Comparison of ENCODE assay signal across 30 cellular contexts in genomic region chr1:39791838-39792237, GRCh38. TPM values are rescaled to one million over a fixed set of nuclear protein-coding genes. Genes with fewer than 3 reads are reported as not detected.
"Had no signal": no experiment of that assay in that cellular context is flagged by ENCODE, and none has a peak within 500 bp of the region (broad histone marks: within the 10 kb centered on the region; RNA-seq: fewer than 3 reads in every experiment).

No MANE protein-coding gene starts in this region.

- H3K4me3 ChIP-seq: MG63 had no signal

- DNase-seq: Karpas-422, Kasumi-1, MG63, MV-4-11, NCI-H1048, NCI-H1092, NCI-H1092 treated with DMSO at 0.1 percent for 48 hours, NCI-H1105, NCI-H1105 treated with DMSO at 0.1 percent for 48 hours, NCI-H1417 treated with DMSO at 0.1 percent for 48 hours, NCI-H1436, NCI-H1436 treated with DMSO at 0.1 percent for 48 hours, NCI-H146, NCI-H1694, NCI-H1694 treated with DMSO at 0.1 percent for 48 hours, NCI-H187 treated with DMSO at 0.1 percent for 48 hours, NCI-H1930, NCI-H2081, NCI-H2081 treated with DMSO at 0.1 percent for 48 hours, NCI-H2107, NCI-H2171, NCI-H2171 treated with DMSO at 0.1 percent for 48 hours, NCI-H2227 treated with DMSO at 0.1 percent for 48 hours, NCI-H226, NCI-H345, NCI-H446, NCI-H446 treated with DMSO at 0.1 percent for 48 hours, NCI-H524, NCI-H524 treated with DMSO at 0.1 percent for 48 hours had no signal

- H3K9me3 ChIP-seq: MG63 had no signal

- H3K36me3 ChIP-seq: MG63 had no signal

RNA-seq across cellular contexts. Expression of gene OXCT2, which starts 20.7 kb away (rescaled TPM):
- total RNA-seq: MCF 10A had no signal
